ENCODE assay signal across 9 cellular contexts in genomic region chr1:64898107-64898861, GRCh38.
DNase-seq lines count a peak whose midpoint lies in the region; ATAC-seq and TF ChIP-seq lines count a peak whose summit lies in the region.
"Had no signal": no experiment of that assay in that cellular context is flagged by ENCODE, and none has a peak within 500 bp of the region (broad histone marks: within the 10 kb centered on the region; RNA-seq: fewer than 3 reads in every experiment).

No MANE protein-coding gene starts in this region.

- peak in 1 of 5 donors; percentile 72 for DNase-seq in CD4-positive, alpha-beta memory T cell
- peak; percentile 81 for DNase-seq in NT2/D1 (ENCODE audit: low read depth, low spot score)
- DNase-seq in astrocyte of the spinal cord (ENCODE audit: low read depth, low spot score): peak; percentile 94
- DNase-seq in immature natural killer cell: no peak
- DNase-seq in spleen: no peak
- no peak for DNase-seq in neural progenitor cell (ENCODE audit: low spot score)

- peaks cover 96% of the 10 kb centered on the region for H3K4me1 ChIP-seq in CD4-positive, alpha-beta memory T cell (ENCODE audit: insufficient read depth, low read length)
- H3K4me1 ChIP-seq in NT2/D1 (ENCODE audit: insufficient read depth, insufficient read length) (peaks cover 5% of the 10 kb centered on the region), spleen (peaks cover 59 to 98% (median 87%) of the 10 kb centered on the region in 6 donors), neural progenitor cell (no peaks in the 10 kb centered on the region)

- no peak overlapping the region for H3K4me2 ChIP-seq in neural progenitor cell

- intact Hi-C loops in CD4-positive, alpha-beta memory T cell (cut with micrococcal nuclease): no loop called here
- intact Hi-C loops in spleen (cut with DNase I; ENCODE audit: low total_unique reads): no loop called here

- H3K79me2 ChIP-seq in neural progenitor cell (ENCODE audit: low read depth): no peaks in the 10 kb centered on the region

- no peaks in the 10 kb centered on the region for H3K9me3 ChIP-seq in CD4-positive, alpha-beta memory T cell (ENCODE audit: control insufficient read depth in 1 of 2, low read length in 2 of 2)
- H3K9me3 ChIP-seq in NT2/D1 (ENCODE audit: insufficient read depth, low read length): no peaks in the 10 kb centered on the region
- H3K9me3 ChIP-seq in spleen: no peaks in the 10 kb centered on the region
- H3K9me3 ChIP-seq in neural progenitor cell (ENCODE audit: low read depth): no peaks in the 10 kb centered on the region

- CTCF ChIA-PET in CD4-positive, alpha-beta memory T cell (lab: Charles Lee; ENCODE audit: partially characterized antibody): interaction anchor here (0.8 to 1.0 kb wide), 2 partner anchors 11 to 21 kb away, joined by 3 to 4 read pairs; no protein-coding TSS in a partner anchor

- peak; percentile 71 for ATAC-seq in GM19043 (IDR thresholded peaks at IDR 0.05; ENCODE audit: low read depth, unreplicated experiment)
- peak; percentile 71 for ATAC-seq in HG03135 (IDR thresholded peaks at IDR 0.05; ENCODE audit: unreplicated experiment)

- H4K20me1 ChIP-seq in neural progenitor cell (ENCODE audit: low read depth): no peaks in the 10 kb centered on the region

- in situ Hi-C loops in astrocyte of the spinal cord (cut with HindIII; ENCODE audit: low sequenced_read_pairs): no loop called here

- H3K27ac ChIP-seq in CD4-positive, alpha-beta memory T cell (ENCODE audit: low read depth, low read length): no peak overlapping the region
- H3K27ac ChIP-seq in spleen (peak overlapping the region in 7 of 8 donors; percentile 40 to 72 (median 63)), neural progenitor cell (no peak overlapping the region)
- H3K27ac ChIP-seq: VCaP had no signal

- TF ChIP-seq POLR2A in spleen (IDR thresholded peaks at IDR 0.05): no peak

- H3K27me3 ChIP-seq in CD4-positive, alpha-beta memory T cell (ENCODE audit: insufficient read depth, low read length): no peaks in the 10 kb centered on the region
- H3K27me3 ChIP-seq in NT2/D1 (ENCODE audit: insufficient read depth, insufficient read length) (no peaks in the 10 kb centered on the region), spleen (replicated peaks in 1 of 7) (no peaks in the 10 kb centered on the region), neural progenitor cell (no peaks in the 10 kb centered on the region)

- H3K4me3 Mint-ChIP-seq in CD4-positive, alpha-beta memory T cell: peak overlapping the region in 4 of 8 donors; percentile 10 to 41 (median 29)
- H3K4me3 Mint-ChIP-seq in immature natural killer cell (peak overlapping the region; percentile 40 to 59 (median 46)), neural progenitor cell (no peak overlapping the region)

- H3K9ac ChIP-seq in NT2/D1 (ENCODE audit: insufficient read length, low read depth): no peak overlapping the region
- no peak overlapping the region for H3K9ac ChIP-seq in neural progenitor cell

- H3K4me3 ChIP-seq in CD4-positive, alpha-beta memory T cell (ENCODE audit: low read length in 2 of 2): no peak overlapping the region
- H3K4me3 ChIP-seq in NT2/D1 (ENCODE audit: insufficient read length, low read depth) (no peak overlapping the region), astrocyte of the spinal cord (ENCODE audit: low read depth, low read length) (no peak overlapping the region), spleen (no peak overlapping the region), neural progenitor cell (no peak overlapping the region)

- peak overlapping the region in 4 of 7 donors; percentile 53 to 58 (median 58) for H3K27ac Mint-ChIP-seq in CD4-positive, alpha-beta memory T cell
- H3K27ac Mint-ChIP-seq in immature natural killer cell (peak overlapping the region; percentile 57 to 85 (median 74)), neural progenitor cell (no peak overlapping the region)

- no peaks in the 10 kb centered on the region for H3K36me3 Mint-ChIP-seq in CD4-positive, alpha-beta memory T cell
- H3K36me3 Mint-ChIP-seq in immature natural killer cell (peaks cover 0 to 3% (median 0%) of the 10 kb centered on the region in 3 donors), neural progenitor cell (no peaks in the 10 kb centered on the region)

- H3K9me3 Mint-ChIP-seq in CD4-positive, alpha-beta memory T cell: no peaks in the 10 kb centered on the region
- H3K9me3 Mint-ChIP-seq in immature natural killer cell: no peaks in the 10 kb centered on the region
- H3K9me3 Mint-ChIP-seq in neural progenitor cell: no peaks in the 10 kb centered on the region

- POLR2A ChIA-PET in CD4-positive, alpha-beta memory T cell (lab: Charles Lee; ENCODE audit: partially characterized antibody): interaction anchor here (1.6 kb wide), 1 partner anchor 67 kb away, joined by 5 read pairs; the partner anchor contains the start of gene JAK1

- H3K36me3 ChIP-seq in CD4-positive, alpha-beta memory T cell (ENCODE audit: insufficient read depth, low read length): no peaks in the 10 kb centered on the region
- H3K36me3 ChIP-seq in NT2/D1 (ENCODE audit: insufficient read depth, insufficient read length, low read length) (no peaks in the 10 kb centered on the region), spleen (no peaks in the 10 kb centered on the region), neural progenitor cell (no peaks in the 10 kb centered on the region)

- no peak overlapping the region for H2AFZ ChIP-seq in neural progenitor cell (replicated peaks)

- TF ChIP-seq CTCF in astrocyte of the spinal cord (IDR thresholded peaks at IDR 0.05; ENCODE audit: low read depth, low read length) (no peak), spleen (IDR thresholded peaks at IDR 0.05 in 8 of 11, conservative IDR thresholded peaks at IDR 0.05 in 3 of 11) (no peak), neural progenitor cell (IDR thresholded peaks at IDR 0.05) (no peak)

- peaks cover 81 to 98% (median 90%) of the 10 kb centered on the region in 4 donors for H3K4me1 Mint-ChIP-seq in CD4-positive, alpha-beta memory T cell
- H3K4me1 Mint-ChIP-seq in immature natural killer cell (peaks cover 97 to 100% of the 10 kb centered on the region in 2 donors), neural progenitor cell (peaks cover 19% of the 10 kb centered on the region)

- H3K27me3 Mint-ChIP-seq in CD4-positive, alpha-beta memory T cell: no peaks in the 10 kb centered on the region
- peaks cover 3 to 8% (median 3%) of the 10 kb centered on the region in 3 donors for H3K27me3 Mint-ChIP-seq in immature natural killer cell (ENCODE audit: low read depth in 3 of 3)
- no peaks in the 10 kb centered on the region for H3K27me3 Mint-ChIP-seq in neural progenitor cell (ENCODE audit: insufficient read depth, low read depth)

- H3F3A ChIP-seq in neural progenitor cell (ENCODE audit: low read depth): no peaks in the 10 kb centered on the region

- 15 to 41% (median 35%) methylated on average over 4 of the region's 4 CpGs for WGBS in spleen, 5 donors

Comparison
In these comparisons a context has a peak if more than half of its experiments do, and no peak if none do; other contexts are left out.
1. DNase-seq: peak in NT2/D1 (single experiment) and astrocyte of the spinal cord (single experiment); none in immature natural killer cell (0 of 3), spleen (single experiment) and neural progenitor cell (single experiment).
2. H3K27ac ChIP-seq: peak in spleen (7 of 8); none in CD4-positive, alpha-beta memory T cell (single experiment) and neural progenitor cell (single experiment).